Comparison of ENCODE assay signal across 5 cellular contexts in the genomic region with DNA sequence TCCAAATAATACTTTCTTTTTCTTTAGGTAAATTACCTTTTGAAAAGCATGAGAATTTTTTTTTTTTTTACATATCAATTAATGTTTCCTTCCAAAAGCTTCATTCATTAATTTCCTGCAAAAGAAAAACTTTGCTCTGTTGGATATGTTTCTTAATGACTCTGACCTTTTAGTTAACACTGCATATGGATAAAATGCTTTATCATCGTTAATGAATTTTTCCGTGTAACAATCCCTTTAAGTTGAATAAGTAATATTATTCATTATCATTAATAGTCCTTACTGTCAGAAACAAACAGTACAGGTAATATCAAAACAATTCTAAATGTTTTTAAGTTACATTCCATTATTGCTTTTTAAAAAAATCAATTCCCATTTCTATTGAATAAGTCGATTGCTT.
"Had no signal": no experiment of that assay in that cellular context is flagged by ENCODE, and none has a peak within 500 bp of the region (broad histone marks: within the 10 kb centered on the region; RNA-seq: fewer than 3 reads in every experiment).

No MANE protein-coding gene starts in this region.

- H3K4me2 ChIP-seq: KMS-11 had no signal

- FAIRE-seq: HTR-8/SVneo had no signal

- DNase-seq: KBM-7, KG1 had no signal

- H3K9ac ChIP-seq: KMS-11 had no signal

- H3K27ac ChIP-seq: HL-60, KMS-11 had no signal
